1 cellular context compared by ENCODE assay signal in the genomic region with DNA sequence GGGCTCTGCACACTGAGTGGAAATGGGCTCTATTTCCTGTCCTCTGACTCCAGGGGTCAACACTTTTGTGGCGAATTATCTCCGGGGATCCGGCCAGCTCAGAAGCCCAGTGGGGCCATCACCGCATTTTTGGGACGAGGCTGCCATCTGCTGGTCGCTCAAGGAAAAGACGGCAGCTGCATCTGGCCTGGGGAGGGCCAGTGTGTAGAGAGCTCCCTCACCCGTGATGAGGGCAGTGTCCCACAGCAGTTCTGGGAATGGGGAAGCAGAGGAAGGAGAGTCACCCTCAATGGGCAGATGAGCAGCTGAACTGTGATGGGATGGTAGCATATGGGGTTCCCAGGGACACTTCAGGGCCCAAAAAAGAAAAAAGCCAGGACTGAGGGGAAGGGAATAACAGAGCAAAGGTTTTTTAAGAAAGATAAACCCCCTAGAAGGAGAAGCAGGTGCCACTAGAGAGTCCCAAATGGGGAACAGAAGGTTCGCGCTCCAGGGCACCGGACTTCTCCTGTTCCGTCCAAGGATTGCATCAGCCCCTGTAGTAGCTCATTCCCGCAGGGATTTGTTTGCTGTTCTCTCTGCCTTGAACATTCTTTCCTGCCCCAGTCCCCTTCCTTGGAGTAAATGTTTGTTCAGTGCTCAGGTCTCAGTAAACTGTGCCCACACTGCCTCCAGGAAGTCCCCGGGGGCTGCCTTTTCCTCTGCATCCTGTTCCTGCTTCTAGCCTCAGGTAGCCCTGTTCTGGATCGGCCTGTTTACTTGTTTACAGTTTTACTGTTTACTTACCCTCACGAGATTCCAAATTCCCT.
TF ChIP-seq lines count a peak whose summit lies in the region.

No MANE protein-coding gene starts in this region.

TF ChIP-seq in HEK293, 187 proteins besides CTCF, POLR2A, EP300 and RAD21 (continued from another document):
- TF ChIP-seq, protein P1, sequence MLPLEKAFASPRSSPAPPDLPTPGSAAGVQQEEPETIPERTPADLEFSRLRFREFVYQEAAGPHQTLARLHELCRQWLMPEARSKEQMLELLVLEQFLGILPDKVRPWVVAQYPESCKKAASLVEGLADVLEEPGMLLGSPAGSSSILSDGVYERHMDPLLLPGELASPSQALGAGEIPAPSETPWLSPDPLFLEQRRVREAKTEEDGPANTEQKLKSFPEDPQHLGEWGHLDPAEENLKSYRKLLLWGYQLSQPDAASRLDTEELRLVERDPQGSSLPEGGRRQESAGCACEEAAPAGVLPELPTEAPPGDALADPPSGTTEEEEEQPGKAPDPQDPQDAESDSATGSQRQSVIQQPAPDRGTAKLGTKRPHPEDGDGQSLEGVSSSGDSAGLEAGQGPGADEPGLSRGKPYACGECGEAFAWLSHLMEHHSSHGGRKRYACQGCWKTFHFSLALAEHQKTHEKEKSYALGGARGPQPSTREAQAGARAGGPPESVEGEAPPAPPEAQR (tag by site-specific recombination; IDR thresholded peaks at IDR 0.05) = no peak
- TF ChIP-seq ZXDB (tag by site-specific recombination; IDR thresholded peaks at IDR 0.05) (no peak), ZNF423 (tag by site-specific recombination; IDR thresholded peaks at IDR 0.05) (no peak), ZBTB48 (tag by site-specific recombination; IDR thresholded peaks at IDR 0.05) (peak; percentile 78), ZNF26 (tag by site-specific recombination; IDR thresholded peaks at IDR 0.05) (no peak), RBAK (tag by site-specific recombination; IDR thresholded peaks at IDR 0.05) (no peak), KLF16 (tag by site-specific recombination; IDR thresholded peaks at IDR 0.05) (no peak), ZIC2 (tag by site-specific recombination; IDR thresholded peaks at IDR 0.05) (peak; percentile 64), ZSCAN30 (tag by site-specific recombination; IDR thresholded peaks at IDR 0.05) (no peak), GLIS2 (tag by site-specific recombination; IDR thresholded peaks at IDR 0.05) (peak; percentile 50; the same call in 1 of the 2 replicates), FEZF1 (tag by site-specific recombination; IDR thresholded peaks at IDR 0.05) (no peak), ZNF248 (tag by site-specific recombination; IDR thresholded peaks at IDR 0.05) (no peak), ZNF426 (tag by site-specific recombination; IDR thresholded peaks at IDR 0.05) (no peak), ZNF510 (tag by site-specific recombination; IDR thresholded peaks at IDR 0.05; ENCODE audit: insufficient replicate concordance) (no peak), ZNF555 (tag by site-specific recombination; conservative IDR thresholded peaks at IDR 0.05) (no peak), HOXD13 (CRISPR knock-in tag; IDR thresholded peaks at IDR 0.05; ENCODE audit: borderline replicate concordance) (peak; percentile 63; the same call in 1 of the 2 replicates), ZFP69B (tag by site-specific recombination; IDR thresholded peaks at IDR 0.05) (peak; percentile 68)
